8 cellular contexts compared by ENCODE assay signal in the genomic region with DNA sequence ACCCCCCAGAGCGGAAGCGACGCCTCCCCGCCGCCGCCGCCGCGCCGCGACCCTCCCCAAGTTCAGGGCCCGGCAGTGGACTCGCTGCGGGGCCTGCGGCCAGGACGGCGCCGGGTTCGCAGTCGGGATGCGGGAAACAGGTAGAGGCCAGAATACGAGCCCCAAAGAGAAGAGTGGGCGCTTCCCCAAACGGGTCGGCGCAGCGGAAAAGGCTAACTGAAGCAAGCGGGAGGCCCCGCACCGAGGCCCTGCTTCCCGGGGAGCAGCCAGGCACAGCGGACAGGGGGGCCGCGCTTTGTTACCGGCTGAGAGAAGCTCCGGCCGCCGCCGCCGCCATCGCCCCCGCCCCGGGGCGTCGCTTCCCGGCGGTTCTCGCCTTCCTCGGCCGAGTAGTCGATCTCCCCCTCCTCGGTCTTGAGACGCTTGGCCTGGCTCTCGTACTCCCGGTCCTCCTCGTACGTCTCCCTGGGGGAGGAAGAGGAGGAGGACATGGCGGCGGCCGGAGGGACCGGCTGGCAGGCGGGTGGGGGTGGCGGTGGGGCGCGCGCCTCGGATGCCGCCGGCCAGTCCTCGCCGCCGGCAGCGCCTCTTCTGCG. TPM values are rescaled to one million over a fixed set of nuclear protein-coding genes. Genes with fewer than 3 reads are reported as not detected.
DNase-seq lines count a peak whose midpoint lies in the region; TF ChIP-seq lines count a peak whose summit lies in the region.

No MANE protein-coding gene starts in this region.

- TF ChIP-seq CTCF in GM06990 (IDR thresholded peaks at IDR 0.05; ENCODE audit: insufficient read depth, low read length, poor library complexity, severe bottlenecking) (no peak), HFFc6 (IDR thresholded peaks at IDR 0.05) (no peak), parathyroid adenoma (IDR thresholded peaks at IDR 0.05) (no peak)

- H3K4me1 Mint-ChIP-seq in HFFc6 (ENCODE audit: low read depth) = peaks cover 45% of the 10 kb centered on the region
- H3K4me1 Mint-ChIP-seq in activated naive CD4-positive, alpha-beta T cell treated with anti-CD3 and anti-CD28 coated beads for 36 hours (ENCODE audit: low read depth) = peaks cover 51% of the 10 kb centered on the region

- H3K36me3 ChIP-seq in GM06990 (ENCODE audit: control insufficient read depth, insufficient read depth, low read length) (no peaks in the 10 kb centered on the region), NT2/D1 (ENCODE audit: insufficient read depth, insufficient read length, low read length) (no peaks in the 10 kb centered on the region), parathyroid adenoma (ENCODE audit: control insufficient read depth, insufficient read depth, low read length) (no peaks in the 10 kb centered on the region)

- H3K4me2 ChIP-seq in parathyroid adenoma (ENCODE audit: low read length) = peak overlapping the region; percentile 68

- no peaks in the 10 kb centered on the region for H3K9me3 Mint-ChIP-seq in HFFc6
- no peaks in the 10 kb centered on the region for H3K9me3 Mint-ChIP-seq in activated naive CD4-positive, alpha-beta T cell treated with anti-CD3 and anti-CD28 coated beads for 36 hours

- H3K27ac ChIP-seq in parathyroid adenoma = peak overlapping the region; percentile 90

- H3K36me3 Mint-ChIP-seq in HFFc6 (ENCODE audit: low read depth) = peaks cover 7% of the 10 kb centered on the region
- H3K36me3 Mint-ChIP-seq in activated naive CD4-positive, alpha-beta T cell treated with anti-CD3 and anti-CD28 coated beads for 36 hours (ENCODE audit: low read depth) = peaks cover 2% of the 10 kb centered on the region

- peaks cover 24% of the 10 kb centered on the region for H3K79me2 ChIP-seq in parathyroid adenoma

- intact Hi-C loops in activated naive CD4-positive, alpha-beta T cell treated with anti-CD3 and anti-CD28 coated beads for 36 hours (cut with micrococcal nuclease) = loop anchor here (1.0 to 5.0 kb wide), 3 partner anchors 8 to 520 kb away; a partner anchor contains a TSS
- intact Hi-C loops in head of caudate nucleus (cut with DNase I) = loop anchor here (2.0 to 10.0 kb wide), 4 partner anchors 63 to 523 kb away; a partner anchor contains a TSS

- H3K9me3 ChIP-seq in NT2/D1 (ENCODE audit: insufficient read depth, low read length) (no peaks in the 10 kb centered on the region), parathyroid adenoma (ENCODE audit: control insufficient read depth, low read length) (no peaks in the 10 kb centered on the region)

- H3K4me3 ChIP-seq in GM06990 (replicated peaks; ENCODE audit: low read depth, low read length) (peak overlapping the region; percentile 88), NT2/D1 (ENCODE audit: insufficient read length, low read depth) (peak overlapping the region; percentile 78), parathyroid adenoma (ENCODE audit: low read depth, low read length) (peak overlapping the region; percentile 74)

- H3K4me3 Mint-ChIP-seq in HFFc6 = peak overlapping the region; percentile 95
- peak overlapping the region; percentile 90 for H3K4me3 Mint-ChIP-seq in activated naive CD4-positive, alpha-beta T cell treated with anti-CD3 and anti-CD28 coated beads for 36 hours

- no peaks in the 10 kb centered on the region; the same call in 1 of the 2 replicates for H3K27me3 Mint-ChIP-seq in HFFc6 (ENCODE audit: insufficient read depth)
- H3K27me3 Mint-ChIP-seq in activated naive CD4-positive, alpha-beta T cell treated with anti-CD3 and anti-CD28 coated beads for 36 hours (ENCODE audit: low read depth) = no peaks in the 10 kb centered on the region

- CTCF ChIA-PET in activated naive CD4-positive, alpha-beta T cell treated with anti-CD3 and anti-CD28 coated beads for 36 hours (lab: Charles Lee) = interaction anchor here (0.6 to 14.7 kb wide), 12 partner anchors 17 to 132 kb away, joined by 3 to 152 read pairs (median 4); no protein-coding TSS in a partner anchor

- no peaks in the 10 kb centered on the region; the same call in 1 of the 2 replicates for H3K27me3 ChIP-seq in GM06990 (replicated peaks; ENCODE audit: control insufficient read depth, insufficient read depth, low read length)
- no peaks in the 10 kb centered on the region for H3K27me3 ChIP-seq in NT2/D1 (ENCODE audit: insufficient read depth, insufficient read length)
- no peaks in the 10 kb centered on the region for H3K27me3 ChIP-seq in parathyroid adenoma (ENCODE audit: control insufficient read depth, insufficient read depth, low read length)

- peaks cover 2% of the 10 kb centered on the region for H3K4me1 ChIP-seq in NT2/D1 (ENCODE audit: insufficient read depth, insufficient read length)
- peaks cover 17% of the 10 kb centered on the region for H3K4me1 ChIP-seq in parathyroid adenoma

- DNase-seq in GM06990 (ENCODE audit: extremely low read depth, insufficient read length) = no peak
- no peak for DNase-seq in HFFc6
- DNase-seq in NT2/D1 (ENCODE audit: low read depth, low spot score) = no peak
- peak; percentile 41 for DNase-seq in activated naive CD4-positive, alpha-beta T cell treated with anti-CD3 and anti-CD28 coated beads for 36 hours
- peak in 36 of 42 donors; percentile 21 to 72 (median 46) for DNase-seq in head of caudate nucleus
- DNase-seq in iPS-NIHi7 (ENCODE audit: extremely low spot score) = no peak
- DNase-seq in NCI-H128 (lab: John Stamatoyannopoulos, UW; ENCODE audit: unreplicated experiment) = no peak

- H2AFZ ChIP-seq in parathyroid adenoma = peak overlapping the region; percentile 95

- H3K9ac ChIP-seq in NT2/D1 (ENCODE audit: insufficient read length, low read depth) = peak overlapping the region; percentile 90
- peak overlapping the region; percentile 75 for H3K9ac ChIP-seq in parathyroid adenoma

- H3K27ac Mint-ChIP-seq in HFFc6 = peak overlapping the region; percentile 86
- H3K27ac Mint-ChIP-seq in activated naive CD4-positive, alpha-beta T cell treated with anti-CD3 and anti-CD28 coated beads for 36 hours = peak overlapping the region; percentile 89

RNA-seq across cellular contexts. Expression of a gene that starts 0.5 kb away (rescaled TPM):
- 10 to 100 TPM; 45.5 to 57.5 (median 50.2) TPM for total RNA-seq in HFFc6 (2021; fragmentation: NEBNext Ultra II Directional; extraction: Animal tissue kit (Norgen Biotek cat#: 25700))
- total RNA-seq in activated naive CD4-positive, alpha-beta T cell treated with anti-CD3 and anti-CD28 coated beads for 36 hours = 10 to 100 TPM; 54.4 to 57.3 TPM

Comparison
In these comparisons a context has a peak if more than half of its experiments do, and no peak if none do; other contexts are left out.
1. DNase-seq: peak in activated naive CD4-positive, alpha-beta T cell treated with anti-CD3 and anti-CD28 coated beads for 36 hours (single experiment) and head of caudate nucleus (36 of 42); none in GM06990 (single experiment), HFFc6 (single experiment), NT2/D1 (single experiment), iPS-NIHi7 (single experiment) and NCI-H128 (single experiment).
2. Peak in every context shown above with its lines, with median percentiles within 50 percentile points of each other: H3K4me3 ChIP-seq.